ENCODE assay signal across 9 cellular contexts in the genomic region with DNA sequence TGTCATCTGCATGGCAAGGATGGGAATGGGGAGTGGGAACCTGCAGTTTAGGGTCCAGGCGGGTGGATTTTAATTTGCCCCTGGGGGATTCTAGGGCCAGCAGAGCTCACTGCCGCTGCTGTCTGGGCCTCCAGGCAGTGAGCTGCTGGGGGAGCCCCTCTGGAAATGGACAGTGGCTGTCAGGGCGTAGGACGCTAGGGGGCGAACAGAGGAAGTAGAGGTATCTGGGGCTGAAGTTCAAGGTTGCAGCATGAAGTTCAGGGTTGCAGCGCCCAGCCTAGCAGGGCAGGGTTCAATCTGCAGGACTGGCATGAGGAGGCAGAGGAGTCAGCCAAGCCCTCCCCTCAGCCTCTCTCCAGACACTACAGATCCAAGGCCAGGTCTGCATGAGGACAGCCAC. TPM values are rescaled to one million over a fixed set of nuclear protein-coding genes. Genes with fewer than 3 reads are reported as not detected.
DNase-seq lines count a peak whose midpoint lies in the region; ATAC-seq and TF ChIP-seq lines count a peak whose summit lies in the region.
"Had no signal": no experiment of that assay in that cellular context is flagged by ENCODE, and none has a peak within 500 bp of the region (broad histone marks: within the 10 kb centered on the region; RNA-seq: fewer than 3 reads in every experiment).

No MANE protein-coding gene starts in this region.

- no peaks in the 10 kb centered on the region for H3K9me3 ChIP-seq in esophagus muscularis mucosa

- H3K9me2 ChIP-seq in GM23338 (ENCODE audit: insufficient read depth), result no peaks in the 10 kb centered on the region

- no peak overlapping the region for H3K4me2 ChIP-seq in GM23338

- 75% methylated on average over 6 of the region's 6 CpGs for WGBS in esophagus muscularis mucosa

- TF ChIP-seq EP300 in esophagus muscularis mucosa (IDR thresholded peaks at IDR 0.05), result no peak

- TF ChIP-seq CTCF in GM23338 (conservative IDR thresholded peaks at IDR 0.05; ENCODE audit: low read depth in 2 of 2), result peak; percentile 65 to 86
- peak in 1 of 2 experiments; percentile 36 for TF ChIP-seq CTCF in brain (conservative IDR thresholded peaks at IDR 0.05)
- TF ChIP-seq CTCF in esophagus muscularis mucosa (IDR thresholded peaks at IDR 0.05), result no peak

- H3K9me3 Mint-ChIP-seq in GM23338, result no peaks in the 10 kb centered on the region; the same call in 1 of the 3 replicates
- H3K9me3 Mint-ChIP-seq in brain, result peaks cover 3 to 26% (median 16%) of the 10 kb centered on the region in 5 experiments

- H3K36me3 Mint-ChIP-seq in GM23338 (ENCODE audit: low read depth) (peaks cover 8% of the 10 kb centered on the region; the same call in 2 of the 3 replicates), brain (peaks cover 49% of the 10 kb centered on the region)

- H3K4me3 ChIP-seq in GM23338, result no peak overlapping the region
- no peak overlapping the region for H3K4me3 ChIP-seq in esophagus muscularis mucosa
- H3K4me3 ChIP-seq: lung had no signal

- peak; percentile 90 for ATAC-seq in GM23338
- no peak for ATAC-seq in GM21381 (IDR thresholded peaks at IDR 0.05; ENCODE audit: unreplicated experiment)

- H3K27ac Mint-ChIP-seq in GM23338 (no peak overlapping the region), brain (peak overlapping the region in 4 of 5 experiments; percentile 7 to 72 (median 43))

- no peaks in the 10 kb centered on the region for H3K79me2 ChIP-seq in GM23338 (replicated peaks; ENCODE audit: insufficient read depth)

- peaks cover 24% of the 10 kb centered on the region for H3K4me1 Mint-ChIP-seq in GM23338
- H3K4me1 Mint-ChIP-seq in brain, result peaks cover 31% of the 10 kb centered on the region

- DNase-seq in GM23338 (ENCODE audit: low spot score) (peak; percentile 85), RKO (ENCODE audit: low spot score) (peak; percentile 16), islet precursor cell (no peak), GM19238 (ENCODE audit: insufficient read length, low spot score) (no peak), esophagus muscularis mucosa (ENCODE audit: extremely low spot score) (no peak)
- peak; percentile 38 for DNase-seq in stimulated activated CD4-positive, alpha-beta T cell treated with anti-CD3 and anti-CD28 coated beads, Interleukin-4, amount 100 ng/mL, for 24 hours

- H3K36me3 ChIP-seq in GM23338 (ENCODE audit: insufficient read depth) (no peaks in the 10 kb centered on the region), esophagus muscularis mucosa (no peaks in the 10 kb centered on the region)

- intact Hi-C loops in esophagus muscularis mucosa (cut with DNase I), result no loop called here

- H3K4me3 Mint-ChIP-seq in GM23338 (no peak overlapping the region), brain (no peak overlapping the region)

- no peak for TF ChIP-seq POLR2A in esophagus muscularis mucosa (IDR thresholded peaks at IDR 0.05; ENCODE audit: low read depth)

- H3K27me3 ChIP-seq in GM23338 (ENCODE audit: insufficient read depth) (no peaks in the 10 kb centered on the region), esophagus muscularis mucosa (no peaks in the 10 kb centered on the region)

- no peak overlapping the region for H2AFZ ChIP-seq in GM23338

- H3K27me3 Mint-ChIP-seq in GM23338 (ENCODE audit: insufficient read depth, low read depth, poor library complexity) (peaks cover 20% of the 10 kb centered on the region), brain (peaks cover 3% of the 10 kb centered on the region)

- no peaks in the 10 kb centered on the region for H4K20me1 ChIP-seq in GM23338 (replicated peaks; ENCODE audit: insufficient read depth)

- no peaks in the 10 kb centered on the region for H3F3A ChIP-seq in GM23338 (replicated peaks; ENCODE audit: low read depth)

- no peaks in the 10 kb centered on the region for H3K4me1 ChIP-seq in GM23338 (ENCODE audit: insufficient read depth)
- H3K4me1 ChIP-seq in esophagus muscularis mucosa, result no peaks in the 10 kb centered on the region

- H3K27ac ChIP-seq in GM23338 (ENCODE audit: low read depth), result no peak overlapping the region
- no peak overlapping the region for H3K27ac ChIP-seq in esophagus muscularis mucosa (replicated peaks in 1 of 4)

TF ChIP-seq in GM23338, 12 proteins besides CTCF, POLR2A, EP300 and RAD21:
- TF ChIP-seq, protein P1, sequence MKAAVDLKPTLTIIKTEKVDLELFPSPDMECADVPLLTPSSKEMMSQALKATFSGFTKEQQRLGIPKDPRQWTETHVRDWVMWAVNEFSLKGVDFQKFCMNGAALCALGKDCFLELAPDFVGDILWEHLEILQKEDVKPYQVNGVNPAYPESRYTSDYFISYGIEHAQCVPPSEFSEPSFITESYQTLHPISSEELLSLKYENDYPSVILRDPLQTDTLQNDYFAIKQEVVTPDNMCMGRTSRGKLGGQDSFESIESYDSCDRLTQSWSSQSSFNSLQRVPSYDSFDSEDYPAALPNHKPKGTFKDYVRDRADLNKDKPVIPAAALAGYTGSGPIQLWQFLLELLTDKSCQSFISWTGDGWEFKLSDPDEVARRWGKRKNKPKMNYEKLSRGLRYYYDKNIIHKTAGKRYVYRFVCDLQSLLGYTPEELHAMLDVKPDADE (IDR thresholded peaks at IDR 0.05), result 0 out of 2 replicates have a peak, but pooled peaks have one; percentile 21
- TF ChIP-seq, protein P2, sequence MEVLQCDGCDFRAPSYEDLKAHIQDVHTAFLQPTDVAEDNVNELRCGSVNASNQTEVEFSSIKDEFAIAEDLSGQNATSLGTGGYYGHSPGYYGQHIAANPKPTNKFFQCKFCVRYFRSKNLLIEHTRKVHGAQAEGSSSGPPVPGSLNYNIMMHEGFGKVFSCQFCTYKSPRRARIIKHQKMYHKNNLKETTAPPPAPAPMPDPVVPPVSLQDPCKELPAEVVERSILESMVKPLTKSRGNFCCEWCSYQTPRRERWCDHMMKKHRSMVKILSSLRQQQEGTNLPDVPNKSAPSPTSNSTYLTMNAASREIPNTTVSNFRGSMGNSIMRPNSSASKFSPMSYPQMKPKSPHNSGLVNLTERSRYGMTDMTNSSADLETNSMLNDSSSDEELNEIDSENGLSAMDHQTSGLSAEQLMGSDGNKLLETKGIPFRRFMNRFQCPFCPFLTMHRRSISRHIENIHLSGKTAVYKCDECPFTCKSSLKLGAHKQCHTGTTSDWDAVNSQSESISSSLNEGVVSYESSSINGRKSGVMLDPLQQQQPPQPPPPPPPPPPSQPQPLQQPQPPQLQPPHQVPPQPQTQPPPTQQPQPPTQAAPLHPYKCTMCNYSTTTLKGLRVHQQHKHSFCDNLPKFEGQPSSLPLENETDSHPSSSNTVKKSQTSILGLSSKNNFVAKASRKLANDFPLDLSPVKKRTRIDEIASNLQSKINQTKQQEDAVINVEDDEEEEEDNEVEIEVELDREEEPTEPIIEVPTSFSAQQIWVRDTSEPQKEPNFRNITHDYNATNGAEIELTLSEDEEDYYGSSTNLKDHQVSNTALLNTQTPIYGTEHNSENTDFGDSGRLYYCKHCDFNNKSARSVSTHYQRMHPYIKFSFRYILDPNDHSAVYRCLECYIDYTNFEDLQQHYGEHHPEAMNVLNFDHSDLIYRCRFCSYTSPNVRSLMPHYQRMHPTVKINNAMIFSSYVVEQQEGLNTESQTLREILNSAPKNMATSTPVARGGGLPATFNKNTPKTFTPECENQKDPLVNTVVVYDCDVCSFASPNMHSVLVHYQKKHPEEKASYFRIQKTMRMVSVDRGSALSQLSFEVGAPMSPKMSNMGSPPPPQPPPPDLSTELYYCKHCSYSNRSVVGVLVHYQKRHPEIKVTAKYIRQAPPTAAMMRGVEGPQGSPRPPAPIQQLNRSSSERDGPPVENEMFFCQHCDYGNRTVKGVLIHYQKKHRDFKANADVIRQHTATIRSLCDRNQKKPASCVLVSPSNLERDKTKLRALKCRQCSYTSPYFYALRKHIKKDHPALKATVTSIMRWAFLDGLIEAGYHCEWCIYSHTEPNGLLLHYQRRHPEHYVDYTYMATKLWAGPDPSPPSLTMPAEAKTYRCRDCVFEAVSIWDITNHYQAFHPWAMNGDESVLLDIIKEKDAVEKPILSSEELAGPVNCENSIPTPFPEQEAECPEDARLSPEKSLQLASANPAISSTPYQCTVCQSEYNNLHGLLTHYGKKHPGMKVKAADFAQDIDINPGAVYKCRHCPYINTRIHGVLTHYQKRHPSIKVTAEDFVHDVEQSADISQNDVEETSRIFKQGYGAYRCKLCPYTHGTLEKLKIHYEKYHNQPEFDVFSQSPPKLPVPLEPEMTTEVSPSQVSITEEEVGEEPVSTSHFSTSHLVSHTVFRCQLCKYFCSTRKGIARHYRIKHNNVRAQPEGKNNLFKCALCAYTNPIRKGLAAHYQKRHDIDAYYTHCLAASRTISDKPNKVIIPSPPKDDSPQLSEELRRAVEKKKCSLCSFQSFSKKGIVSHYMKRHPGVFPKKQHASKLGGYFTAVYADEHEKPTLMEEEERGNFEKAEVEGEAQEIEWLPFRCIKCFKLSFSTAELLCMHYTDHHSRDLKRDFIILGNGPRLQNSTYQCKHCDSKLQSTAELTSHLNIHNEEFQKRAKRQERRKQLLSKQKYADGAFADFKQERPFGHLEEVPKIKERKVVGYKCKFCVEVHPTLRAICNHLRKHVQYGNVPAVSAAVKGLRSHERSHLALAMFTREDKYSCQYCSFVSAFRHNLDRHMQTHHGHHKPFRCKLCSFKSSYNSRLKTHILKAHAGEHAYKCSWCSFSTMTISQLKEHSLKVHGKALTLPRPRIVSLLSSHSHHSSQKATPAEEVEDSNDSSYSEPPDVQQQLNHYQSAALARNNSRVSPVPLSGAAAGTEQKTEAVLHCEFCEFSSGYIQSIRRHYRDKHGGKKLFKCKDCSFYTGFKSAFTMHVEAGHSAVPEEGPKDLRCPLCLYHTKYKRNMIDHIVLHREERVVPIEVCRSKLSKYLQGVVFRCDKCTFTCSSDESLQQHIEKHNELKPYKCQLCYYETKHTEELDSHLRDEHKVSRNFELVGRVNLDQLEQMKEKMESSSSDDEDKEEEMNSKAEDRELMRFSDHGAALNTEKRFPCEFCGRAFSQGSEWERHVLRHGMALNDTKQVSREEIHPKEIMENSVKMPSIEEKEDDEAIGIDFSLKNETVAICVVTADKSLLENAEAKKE (CRISPR knock-in tag; IDR thresholded peaks at IDR 0.05), result no peak

RNA-seq across cellular contexts. Expression of gene APBA2, which starts 49.5 kb away (rescaled TPM):
- 24.7 and 27.5 TPM in 2 replicates for total RNA-seq in GM23338 (2014; rRNA removed; shearing (Covaris generic))
- polyA plus RNA-seq in GM23338 (2016; fragmentation: Nextera tagmentation; extraction: Ambion mirVana) (5.4 and 5.9 TPM in 2 replicates), brain (ENCODE audit: insufficient read depth, low read depth, low replicate concordance) (86.7 TPM)
- total RNA-seq in esophagus muscularis mucosa, result 10 to 100 TPM in 2 of 4 donors, 1 to 10 TPM in 2; 5.4 to 15.3 (median 10.4) TPM

Comparison
In these comparisons a context has a peak if more than half of its experiments do, and no peak if none do; other contexts are left out.
1. DNase-seq: peak in GM23338 (single experiment), RKO (single experiment) and stimulated activated CD4-positive, alpha-beta T cell treated with anti-CD3 and anti-CD28 coated beads, Interleukin-4, amount 100 ng/mL, for 24 hours (single experiment); none in islet precursor cell (single experiment), GM19238 (single experiment) and esophagus muscularis mucosa (single experiment).
2. CTCF ChIP-seq: peak in GM23338 (2 of 2); none in esophagus muscularis mucosa (0 of 3).